Comparison of ENCODE assay signal across 1 cellular context in genomic region chr19:52690395-52691214, GRCh38.
TF ChIP-seq lines count a peak whose summit lies in the region.

No MANE protein-coding gene starts in this region.

TF ChIP-seq in IMR-90, 13 proteins besides CTCF, POLR2A, EP300 and RAD21:
- no peak for TF ChIP-seq CEBPB (IDR thresholded peaks at IDR 0.05; ENCODE audit: low read depth, low read length)
- TF ChIP-seq NFE2L2 (IDR thresholded peaks at IDR 0.05; ENCODE audit: low read depth, low read length), result no peak
- TF ChIP-seq SMC3 (IDR thresholded peaks at IDR 0.05; ENCODE audit: low read depth, low read length), result no peak
- TF ChIP-seq RCOR1 (IDR thresholded peaks at IDR 0.05; ENCODE audit: insufficient replicate concordance, low read length), result no peak
- no peak for TF ChIP-seq RFX5 (IDR thresholded peaks at IDR 0.05; ENCODE audit: low read depth, low read length)
- TF ChIP-seq BHLHE40 (IDR thresholded peaks at IDR 0.05; ENCODE audit: low read depth, low read length), result no peak
- 0 out of 2 replicates have a peak, but pooled peaks have one; percentile 62 for TF ChIP-seq MXI1 (IDR thresholded peaks at IDR 0.05; ENCODE audit: borderline replicate concordance, low read depth, low read length)
- no peak for TF ChIP-seq CHD1 (IDR thresholded peaks at IDR 0.05; ENCODE audit: low read depth, low read length)
- no peak for TF ChIP-seq MAFK (IDR thresholded peaks at IDR 0.05; ENCODE audit: low read depth, low read length)
- TF ChIP-seq MAZ (IDR thresholded peaks at IDR 0.05; ENCODE audit: borderline replicate concordance, low read depth, low read length), result peak; percentile 48; the same call in 1 of the 2 replicates
- TF ChIP-seq ELK1 (IDR thresholded peaks at IDR 0.05; ENCODE audit: borderline replicate concordance, low read depth, low read length), result no peak
- TF ChIP-seq USF2 (IDR thresholded peaks at IDR 0.05; ENCODE audit: low read depth, low read length), result no peak
- TF ChIP-seq FOS (IDR thresholded peaks at IDR 0.05; ENCODE audit: low read depth, low read length), result no peak
